ENCODE assay signal across 16 cellular contexts in the genomic region with DNA sequence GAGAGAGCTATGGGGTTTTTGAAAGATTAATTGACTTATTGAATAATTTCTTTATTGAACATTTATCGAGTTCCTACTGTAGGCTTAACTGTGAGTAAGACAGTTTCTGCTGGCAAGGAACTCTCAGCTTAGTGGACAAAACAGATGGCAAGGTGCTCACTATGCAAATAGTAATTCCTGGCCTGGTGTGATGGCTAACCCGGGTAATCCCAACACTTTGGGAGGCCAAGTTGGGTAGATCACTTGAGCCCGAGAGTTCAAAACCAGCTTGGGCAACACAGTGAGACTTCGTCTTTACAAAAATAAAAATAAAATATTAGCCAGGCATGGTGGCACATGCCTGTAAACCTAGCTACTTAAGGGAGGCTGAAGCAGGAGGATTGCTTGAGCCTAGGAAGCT. TPM values are rescaled to one million over a fixed set of nuclear protein-coding genes. Genes with fewer than 3 reads are reported as not detected.
DNase-seq lines count a peak whose midpoint lies in the region; TF ChIP-seq lines count a peak whose summit lies in the region.
"Had no signal": no experiment of that assay in that cellular context is flagged by ENCODE, and none has a peak within 500 bp of the region (broad histone marks: within the 10 kb centered on the region; RNA-seq: fewer than 3 reads in every experiment).

No MANE protein-coding gene starts in this region.

- H3K4me2 ChIP-seq in trophoblast cell (ENCODE audit: low read length): no peak overlapping the region
- H3K4me2 ChIP-seq: GM23338 had no signal

- H3K9me3 ChIP-seq in WERI-Rb-1 (ENCODE audit: severe bottlenecking) (no peaks in the 10 kb centered on the region), trophoblast cell (ENCODE audit: insufficient read depth, low read depth, low read length) (peaks cover 1% of the 10 kb centered on the region)
- H3K9me3 ChIP-seq: BE2C had no signal

- no peak overlapping the region for H4K8ac ChIP-seq in trophoblast cell (ENCODE audit: low read depth, low read length)

- H3K9ac ChIP-seq in trophoblast cell (ENCODE audit: low read length): no peak overlapping the region

- H4K91ac ChIP-seq in trophoblast cell (ENCODE audit: low read depth, low read length): peak overlapping the region; percentile 48

- no CpG with 5 or more reads among the region's 4 CpGs for WGBS in trophoblast cell (ENCODE audit: extremely low coverage, insufficient coverage, insufficient read length)

- H3K27ac ChIP-seq in WERI-Rb-1 (no peak overlapping the region), trophoblast cell (ENCODE audit: low read depth, low read length) (no peak overlapping the region)
- H3K27ac ChIP-seq: HL-60 had no signal

- H3K4me3 ChIP-seq in WERI-Rb-1 (ENCODE audit: low read depth, low read length) (no peak overlapping the region), trophoblast cell (ENCODE audit: low read depth, low read length) (no peak overlapping the region)
- H3K4me3 ChIP-seq: GM23338 had no signal

- no peak overlapping the region for H4K12ac ChIP-seq in trophoblast cell (ENCODE audit: low read depth, low read length)

- peak overlapping the region; percentile 11 for H2BK120ac ChIP-seq in trophoblast cell (ENCODE audit: insufficient read depth, low read length, poor library complexity)

- H3K79me1 ChIP-seq in trophoblast cell (ENCODE audit: low read length): peaks cover 19% of the 10 kb centered on the region

- in situ Hi-C loops in KBM-7 (cut with MboI; ENCODE audit: low pct_unique_long_range_greater_than_20kb, low sequenced_read_pairs): no loop called here

- no peak overlapping the region for H3K14ac ChIP-seq in trophoblast cell (ENCODE audit: low read length)

- no peak for TF ChIP-seq CTCF in WERI-Rb-1 (IDR thresholded peaks at IDR 0.05; ENCODE audit: low read depth, low read length)

- no peak overlapping the region for H2AFZ ChIP-seq in trophoblast cell (ENCODE audit: insufficient read depth, low read length, poor library complexity)

- H2AK5ac ChIP-seq in trophoblast cell (ENCODE audit: low read length): no peak overlapping the region

- H2BK5ac ChIP-seq in trophoblast cell (ENCODE audit: low read depth, low read length, poor library complexity): no peak overlapping the region

- peaks cover 16 to 25% of the 10 kb centered on the region in 2 experiments for H3K4me1 ChIP-seq in trophoblast cell (ENCODE audit: control insufficient read depth in 1 of 2, insufficient read depth in 2 of 2, low read length in 2 of 2)

- no peak overlapping the region for H3K4ac ChIP-seq in trophoblast cell (ENCODE audit: low read depth, low read length)

- peak; percentile 84 for DNase-seq in NCI-H82 (lab: John Stamatoyannopoulos, UW)
- peak; percentile 62 for DNase-seq in WERI-Rb-1
- no peak for DNase-seq in trophoblast cell
- no peak for DNase-seq in pons (ENCODE audit: low spot score)
- no peak for DNase-seq in cortex of kidney (lab: John Stamatoyannopoulos, UW)
- DNase-seq in KBM-7: no peak
- DNase-seq: ACHN; BE2C; C1 segment of cervical spinal cord; CD4-positive, alpha-beta memory T cell; DMS153; DMS79; GDM1; HCEC 1CT had no signal

- no peaks in the 10 kb centered on the region for H3K36me3 ChIP-seq in WERI-Rb-1
- H3K36me3 ChIP-seq in trophoblast cell (ENCODE audit: control insufficient read depth in 1 of 2, insufficient read depth in 2 of 2, low read length in 2 of 2): no peaks in the 10 kb centered on the region
- H3K36me3 ChIP-seq: BE2C had no signal

- H3K18ac ChIP-seq in trophoblast cell (ENCODE audit: low read length): no peak overlapping the region

- no peaks in the 10 kb centered on the region for H3K79me2 ChIP-seq in trophoblast cell (ENCODE audit: control insufficient read depth, insufficient read depth, low read length, poor library complexity)

- no peaks in the 10 kb centered on the region for H3K27me3 ChIP-seq in WERI-Rb-1 (ENCODE audit: insufficient read depth, low read depth, severe bottlenecking)
- no peaks in the 10 kb centered on the region for H3K27me3 ChIP-seq in trophoblast cell (ENCODE audit: insufficient read depth, low read length)
- H3K27me3 ChIP-seq: BE2C had no signal

- H3K23ac ChIP-seq in trophoblast cell (ENCODE audit: low read length): no peak overlapping the region

- H2BK12ac ChIP-seq in trophoblast cell (ENCODE audit: low read length): no peak overlapping the region

RNA-seq across cellular contexts. Expression of a gene that starts 13.5 kb away (rescaled TPM):
- polyA plus RNA-seq in trophoblast cell (2013): 330 and 332 TPM in 2 replicates

Comparison
In these comparisons a context has a peak if more than half of its experiments do, and no peak if none do; other contexts are left out.
1. DNase-seq: peak in NCI-H82 (single experiment) and WERI-Rb-1 (single experiment); none in trophoblast cell (0 of 2), pons (single experiment), cortex of kidney (single experiment) and KBM-7 (single experiment).